In the genomic region with DNA sequence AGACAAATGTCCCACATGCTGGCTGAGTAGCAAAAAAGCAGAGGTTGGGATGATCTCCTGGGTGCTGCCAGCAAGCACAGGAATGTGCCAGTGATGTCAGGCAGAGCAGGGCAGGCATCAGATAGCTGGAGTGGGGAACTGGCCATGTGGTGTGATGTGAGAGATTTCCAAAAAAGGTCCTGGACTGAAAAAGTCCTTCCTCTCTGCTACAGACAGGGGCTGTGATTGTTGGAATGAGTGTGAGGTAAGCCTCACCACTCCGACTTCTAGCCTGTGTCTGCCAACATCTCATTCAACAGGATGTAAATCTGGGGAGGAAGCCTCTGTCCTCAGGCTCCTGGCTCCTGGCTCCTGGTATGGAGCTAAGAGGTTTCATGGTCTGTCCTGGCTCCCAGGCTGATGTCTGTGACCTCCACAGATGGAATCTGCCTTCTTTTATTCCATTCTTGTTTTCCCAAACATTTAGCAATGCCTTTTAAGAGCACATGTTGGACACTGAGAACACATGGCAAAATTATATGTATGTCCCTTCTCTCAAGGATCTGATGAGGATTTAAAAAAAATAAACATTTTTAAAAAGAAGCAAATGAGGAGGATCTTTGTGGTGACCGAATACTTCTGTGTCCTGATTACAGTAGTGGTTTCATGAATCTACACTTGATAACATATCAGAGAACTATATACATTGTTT, we compare ENCODE assay signal across 10 cellular contexts. TPM values are rescaled to one million over a fixed set of nuclear protein-coding genes. Genes with fewer than 3 reads are reported as not detected.
A peak's percentile ranks its signal among the peaks of the same experiment; 100 is the strongest.
DNase-seq lines count a peak whose midpoint lies in the region; ATAC-seq, FAIRE-seq and TF ChIP-seq lines count a peak whose summit lies in the region.
"Had no signal": no experiment of that assay in that cellular context is flagged by ENCODE, and none has a peak within 500 bp of the region (broad histone marks: within the 10 kb centered on the region; RNA-seq: fewer than 3 reads in every experiment).

No MANE protein-coding gene starts in this region.

- H3K27me3 ChIP-seq in heart left ventricle = no peaks in the 10 kb centered on the region
- no peaks in the 10 kb centered on the region for H3K27me3 ChIP-seq in rectal smooth muscle tissue (ENCODE audit: control insufficient read depth, insufficient read depth, low read length)
- H3K27me3 ChIP-seq in CD8-positive, alpha-beta memory T cell (ENCODE audit: insufficient read depth, low read length, poor library complexity, severe bottlenecking) = no peaks in the 10 kb centered on the region

- WGBS in heart left ventricle, 4 donors = 16 to 31% (median 29%) methylated on average over 2 of the region's 2 CpGs

- DNase-seq in GM12891 (ENCODE audit: insufficient read length, low spot score) (no peak), astrocyte of the cerebellum (ENCODE audit: low read depth) (peak; percentile 46), heart left ventricle (peak; percentile 57 to 80 (median 71)), GM13976 (ENCODE audit: low spot score) (no peak), NCI-H2107 (lab: John Stamatoyannopoulos, UW) (no peak)
- DNase-seq in CD8-positive, alpha-beta memory T cell = no peak
- DNase-seq: activated CD8-positive, alpha-beta memory T cell treated with anti-CD3 and anti-CD28 coated beads, Interleukin-2, amount 50 U/mL, for 48 hours; NCI-H2029 treated with DMSO at 0.1 percent for 48 hours had no signal

- FAIRE-seq in GM12891 (lab: Jason Lieb, UNC) = peak; percentile 33

- TF ChIP-seq POLR2A in GM12891 (IDR thresholded peaks at IDR 0.05; ENCODE audit: low read depth, low read length) = no peak
- TF ChIP-seq POLR2A in heart left ventricle (IDR thresholded peaks at IDR 0.05) = peak in 1 of 2 donors; percentile 68

- H3K4me3 Mint-ChIP-seq in CD8-positive, alpha-beta memory T cell = no peak overlapping the region

- H3K9ac ChIP-seq in rectal smooth muscle tissue (ENCODE audit: low read length) = peak overlapping the region; percentile 46

- no peak for TF ChIP-seq CTCF in astrocyte of the cerebellum (IDR thresholded peaks at IDR 0.05; ENCODE audit: low read depth, low read length, missing control alignments)
- TF ChIP-seq CTCF in heart left ventricle (IDR thresholded peaks at IDR 0.05) = peak in 3 of 12 donors; percentile 13 to 22 (median 19)
- no peak for TF ChIP-seq CTCF in GM13976 (IDR thresholded peaks at IDR 0.05; ENCODE audit: borderline replicate concordance, control extremely low read depth, extremely low read depth, insufficient read depth, missing control alignments)

- H3K36me3 ChIP-seq in heart left ventricle (no peaks in the 10 kb centered on the region), rectal smooth muscle tissue (ENCODE audit: control insufficient read depth, insufficient read depth, low read length) (no peaks in the 10 kb centered on the region)
- H3K36me3 ChIP-seq in CD8-positive, alpha-beta memory T cell (ENCODE audit: insufficient read depth, low read length) = no peaks in the 10 kb centered on the region

- no peaks in the 10 kb centered on the region for H3K9me3 Mint-ChIP-seq in CD8-positive, alpha-beta memory T cell

- H3K27me3 Mint-ChIP-seq in CD8-positive, alpha-beta memory T cell = peaks cover 0 to 3% of the 10 kb centered on the region in 2 donors

- no peak overlapping the region for H3K4me3 ChIP-seq in astrocyte of the cerebellum (ENCODE audit: low read depth, low read length)
- H3K4me3 ChIP-seq in heart left ventricle = no peak overlapping the region
- no peak overlapping the region for H3K4me3 ChIP-seq in rectal smooth muscle tissue (ENCODE audit: low read length)
- H3K4me3 ChIP-seq in CD8-positive, alpha-beta memory T cell (ENCODE audit: low read length) = no peak overlapping the region

- H3K27ac ChIP-seq in heart left ventricle = peak overlapping the region; percentile 19 to 92 (median 78)
- peak overlapping the region; percentile 95 for H3K27ac ChIP-seq in rectal smooth muscle tissue (ENCODE audit: low read depth, low read length)
- H3K27ac ChIP-seq in CD8-positive, alpha-beta memory T cell (ENCODE audit: low read depth, low read length) = no peak overlapping the region

- H3K4me1 ChIP-seq in heart left ventricle (peaks cover 0 to 57% (median 26%) of the 10 kb centered on the region in 12 donors), rectal smooth muscle tissue (ENCODE audit: control insufficient read depth, insufficient read depth, low read length) (peaks cover 51% of the 10 kb centered on the region)
- H3K4me1 ChIP-seq in CD8-positive, alpha-beta memory T cell (ENCODE audit: insufficient read depth, low read length) = no peaks in the 10 kb centered on the region

- ATAC-seq in heart left ventricle = peak; percentile 85 to 93 (median 92)
- ATAC-seq in GM19452 (IDR thresholded peaks at IDR 0.05; ENCODE audit: unreplicated experiment) = no peak

- H3K9me3 ChIP-seq in heart left ventricle = no peaks in the 10 kb centered on the region
- H3K9me3 ChIP-seq in CD8-positive, alpha-beta memory T cell (ENCODE audit: low read length) = no peaks in the 10 kb centered on the region

- H3K4me1 Mint-ChIP-seq in CD8-positive, alpha-beta memory T cell = no peaks in the 10 kb centered on the region

- intact Hi-C loops in heart left ventricle (cut with DNase I) = loop anchor here in 4 of 10 donors (5.0 to 10.0 kb wide), 3 partner anchors 48 to 53 kb away; a partner anchor contains a TSS

- CTCF ChIA-PET in CD8-positive, alpha-beta memory T cell (lab: Charles Lee) = no interaction called here

- no peak overlapping the region for H3K27ac Mint-ChIP-seq in CD8-positive, alpha-beta memory T cell

- in situ Hi-C loops in astrocyte of the cerebellum (cut with HindIII; ENCODE audit: low sequenced_read_pairs) (no loop called here), GM13976 (cut with MboI; ENCODE audit: low sequenced_read_pairs, unreplicated experiment) (no loop called here)

- peaks cover 0 to 3% (median 0%) of the 10 kb centered on the region in 3 donors for H3K36me3 Mint-ChIP-seq in CD8-positive, alpha-beta memory T cell

- POLR2A ChIA-PET in CD8-positive, alpha-beta memory T cell (lab: Charles Lee) = no interaction called here

TF ChIP-seq in GM12891, 5 proteins besides CTCF, POLR2A, EP300 and RAD21:
- no peak for TF ChIP-seq TAF1 (IDR thresholded peaks at IDR 0.05; ENCODE audit: low read depth, low read length)
- no peak for TF ChIP-seq POLR2AphosphoS5 (IDR thresholded peaks at IDR 0.05; ENCODE audit: low read depth, low read length)
- TF ChIP-seq SPI1 (IDR thresholded peaks at IDR 0.05; ENCODE audit: low read depth, low read length) = no peak
- TF ChIP-seq POU2F2 (IDR thresholded peaks at IDR 0.05; ENCODE audit: low read depth, low read length) = no peak
- no peak for TF ChIP-seq PAX5 (IDR thresholded peaks at IDR 0.05; ENCODE audit: insufficient read depth, low read length, severe bottlenecking)

RNA-seq across cellular contexts. Expression of a gene that starts 50.1 kb away (rescaled TPM):
- 39.9 TPM for polyA plus RNA-seq in GM12891 (2012; ENCODE audit: low read depth, missing spikeins)
- 100 to 1,000 TPM in 2 of 9 donors, 10 to 100 TPM in 7; 26.3 to 142 (median 83.7) TPM for total RNA-seq in heart left ventricle
- 10 to 100 TPM; 21.1 to 22.3 TPM for polyA plus RNA-seq in heart left ventricle
- 10 to 100 TPM; 23.1 to 27.7 TPM for total RNA-seq in CD8-positive, alpha-beta memory T cell
- polyA plus RNA-seq in CD8-positive, alpha-beta memory T cell = 7.1 TPM

Comparison
In these comparisons a context has a peak if more than half of its experiments do, and no peak if none do; other contexts are left out.
1. DNase-seq: peak in astrocyte of the cerebellum (single experiment) and heart left ventricle (5 of 5); none in GM12891 (single experiment), GM13976 (single experiment), CD8-positive, alpha-beta memory T cell (0 of 5) and NCI-H2107 (single experiment).